ENCODE assay signal across 10 cellular contexts in the genomic region with DNA sequence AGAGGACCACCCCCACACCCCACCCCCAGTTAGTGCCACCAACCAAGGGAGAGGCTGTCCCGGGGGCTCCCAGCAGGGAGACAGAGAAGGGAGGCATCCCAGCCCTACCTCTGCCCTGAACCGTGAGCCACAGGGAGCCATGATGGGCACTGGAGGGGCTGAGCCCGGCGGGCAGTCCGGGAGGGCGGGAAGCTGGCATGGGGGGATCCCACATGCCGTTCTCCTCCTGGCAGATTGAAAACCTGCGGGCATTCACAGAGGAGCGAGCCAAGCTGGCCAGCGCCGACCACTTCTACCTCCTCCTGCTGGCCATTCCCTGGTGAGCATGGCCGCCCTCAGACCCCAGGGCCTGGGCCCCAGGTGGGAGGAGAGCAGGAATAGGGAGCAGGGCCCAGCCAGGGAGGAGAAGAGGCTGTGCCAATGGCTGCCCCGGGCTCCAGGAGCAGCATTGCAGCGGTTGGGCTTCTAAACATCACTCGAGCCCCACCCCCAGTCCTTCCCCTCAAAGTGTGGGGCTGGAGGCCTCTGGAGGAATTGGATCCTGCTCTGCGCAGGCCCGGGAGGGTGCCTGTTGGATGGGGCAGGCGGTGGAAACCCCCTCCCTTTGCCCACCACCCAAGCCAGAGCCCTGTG.
"Had no signal": no experiment of that assay in that cellular context is flagged by ENCODE, and none has a peak within 500 bp of the region (broad histone marks: within the 10 kb centered on the region; RNA-seq: fewer than 3 reads in every experiment).

No MANE protein-coding gene starts in this region.

- DNase-seq: activated CD4-positive, alpha-beta T cell treated with anti-CD3 and anti-CD28 coated beads, Interleukin-2, amount 50 U/mL, for 48 hours; activated T-cell treated with anti-CD3 and anti-CD28 coated beads, Interleukin-2, amount 50 U/mL, for 4 hours; cerebellar nuclear complex; cortex of kidney; foreskin fibroblast; left lung had no signal

- H3K27me3 ChIP-seq: adrenal gland, left lung, vagina had no signal

- H3K27ac ChIP-seq: adrenal gland, epithelial cell of prostate, left lung, prostate gland, vagina had no signal

- H3K4me1 ChIP-seq: adrenal gland, left lung, prostate gland had no signal

- H3K4me3 ChIP-seq: adrenal gland, left lung, prostate gland, vagina had no signal

- H3K9me3 ChIP-seq: adrenal gland, left lung, prostate gland, vagina had no signal
